In genomic region chr16:54102888-54103866, GRCh38 we compare ENCODE assay signal across 25 cellular contexts.
"Had no signal": no experiment of that assay in that cellular context is flagged by ENCODE, and none has a peak within 500 bp of the region (broad histone marks: within the 10 kb centered on the region; RNA-seq: fewer than 3 reads in every experiment).

No MANE protein-coding gene starts in this region.

- H3K4me3 ChIP-seq: dorsolateral prefrontal cortex, gastrocnemius medialis, heart right ventricle, left ventricle myocardium inferior, lung, psoas muscle, spleen, testis, tibial nerve, upper lobe of right lung, vagina had no signal

- H3K9me3 Mint-ChIP-seq: naive B cell; stimulated activated memory B cell treated with anti-CD40 and anti-IgM and Interleukin-4, amounts not matched to agents 10 μg/mL and 1 μg/mL and 100 μg/mL, for 72 hours; stimulated activated naive CD8-positive, alpha-beta T cell treated with anti-CD3 and anti-CD28 coated beads, Interleukin-15, Interleukin-2, amounts not matched to agents 100 ng/mL and 50 ng/mL, for 24 hours had no signal

- H3K9ac ChIP-seq: parathyroid adenoma had no signal

- H3K27ac ChIP-seq: dorsolateral prefrontal cortex, gastrocnemius medialis, heart right ventricle, left ventricle myocardium inferior, parathyroid adenoma, psoas muscle, spleen, testis, tibial nerve, upper lobe of right lung, vagina had no signal

- ATAC-seq: esophagus mucosa; gastrocnemius medialis; heart right ventricle; psoas muscle; sciatic nerve; stimulated activated memory B cell treated with anti-CD40 and anti-IgM and Interleukin-4, amounts not matched to agents 10 μg/mL and 1 μg/mL and 100 μg/mL, for 72 hours; upper lobe of right lung had no signal

- H3K9me3 ChIP-seq: gastrocnemius medialis, heart right ventricle, left ventricle myocardium inferior, psoas muscle, spleen, testis, upper lobe of right lung, vagina had no signal

- DNase-seq: cortex of kidney; dorsolateral prefrontal cortex; effector CD8-positive, alpha-beta T cell; gastrocnemius medialis; heart right ventricle; left ventricle myocardium inferior; mesenchymal stem cell; naive B cell; psoas muscle; retina; spleen; stimulated activated CD4-positive, alpha-beta T cell treated with anti-CD3 and anti-CD28 coated beads, Interleukin-15, amount 100 ng/mL, for 24 hours; stimulated activated CD4-positive, alpha-beta T cell treated with anti-CD3 and anti-CD28 coated beads, Interleukin-1b, Interleukin-23, amount 100 ng/mL, for 48 hours; stimulated activated CD4-positive, alpha-beta T cell treated with anti-CD3 and anti-CD28 coated beads, Interleukin-4, amount 100 ng/mL, for 24 hours; testis; upper lobe of right lung had no signal

- H3K79me2 ChIP-seq: parathyroid adenoma had no signal

- H2AFZ ChIP-seq: parathyroid adenoma had no signal

- H3K27ac Mint-ChIP-seq: naive B cell; nephron; stimulated activated memory B cell treated with anti-CD40 and anti-IgM and Interleukin-4, amounts not matched to agents 10 μg/mL and 1 μg/mL and 100 μg/mL, for 72 hours; stimulated activated naive CD8-positive, alpha-beta T cell treated with anti-CD3 and anti-CD28 coated beads, Interleukin-15, Interleukin-2, amounts not matched to agents 100 ng/mL and 50 ng/mL, for 24 hours had no signal

- H3K4me1 ChIP-seq: gastrocnemius medialis, heart right ventricle, left ventricle myocardium inferior, parathyroid adenoma, psoas muscle, spleen, testis, tibial nerve, upper lobe of right lung, vagina had no signal

- H3K36me3 ChIP-seq: gastrocnemius medialis, heart right ventricle, left ventricle myocardium inferior, spleen, upper lobe of right lung, vagina had no signal

- H3K27me3 ChIP-seq: dorsolateral prefrontal cortex, gastrocnemius medialis, heart right ventricle, spleen, testis, tibial nerve, upper lobe of right lung, vagina had no signal
